ENCODE assay signal across 9 cellular contexts in the genomic region with DNA sequence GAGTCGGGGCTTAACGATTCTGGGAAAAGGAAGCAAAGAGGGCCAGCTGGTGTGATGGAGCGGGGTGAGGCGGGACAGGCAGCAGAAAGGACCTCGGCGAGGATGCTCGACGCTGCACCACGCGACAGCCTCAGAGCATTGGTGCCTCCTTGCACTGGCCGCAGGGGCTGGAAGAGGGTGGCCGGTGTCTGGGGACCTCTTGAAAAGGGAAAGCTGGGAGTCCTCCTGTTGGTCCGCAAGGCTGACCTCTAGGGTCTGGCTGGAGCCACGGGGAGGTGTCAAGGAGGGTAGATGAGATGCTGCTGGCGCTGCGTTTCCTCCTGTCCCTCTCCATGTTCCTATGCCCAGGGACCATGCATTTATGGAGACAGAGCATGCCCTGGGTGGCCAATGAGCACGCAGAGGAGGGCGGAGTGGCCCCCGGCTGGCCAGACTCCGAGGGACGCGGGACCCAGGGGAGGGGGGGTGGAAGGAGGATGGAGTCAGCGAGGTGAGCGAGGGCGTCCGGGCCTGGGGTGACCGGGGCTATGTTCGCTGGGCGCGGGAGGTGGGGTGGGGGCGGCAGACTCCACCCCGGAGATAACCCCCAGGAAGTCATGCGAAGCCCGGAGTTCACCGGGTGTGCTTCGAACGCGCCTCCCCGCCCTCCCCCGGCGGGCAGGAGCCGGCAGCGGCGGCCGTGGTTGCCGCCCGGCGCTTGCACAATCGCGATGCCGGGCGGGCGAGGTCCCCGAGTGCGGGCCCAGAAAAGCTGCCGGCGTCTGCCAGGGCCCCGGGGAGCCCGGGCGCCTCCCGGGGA. TPM values are rescaled to one million over a fixed set of nuclear protein-coding genes. Genes with fewer than 3 reads are reported as not detected.
DNase-seq lines count a peak whose midpoint lies in the region; ATAC-seq and TF ChIP-seq lines count a peak whose summit lies in the region.
"Had no signal": no experiment of that assay in that cellular context is flagged by ENCODE, and none has a peak within 500 bp of the region (broad histone marks: within the 10 kb centered on the region; RNA-seq: fewer than 3 reads in every experiment).

A gene (minus strand): TSS at position 334 of the 799 bp plus-strand sequence. CDS start 407 bp downstream, outside the sequence.

- H3K27ac ChIP-seq in iPS-20b (ENCODE audit: low read length) (no peak within 1 kb of the TSS), upper lobe of right lung (no peak within 1 kb of the TSS)

- ATAC-seq in WTC11 (peak; percentile 43), upper lobe of right lung (peak; percentile 70), HG03342 (IDR thresholded peaks at IDR 0.05; ENCODE audit: unreplicated experiment) (no peak)

- H3K9me3 ChIP-seq in iPS-20b (ENCODE audit: insufficient read depth, low read depth, low read length) (no peaks in the 10 kb centered on the region), upper lobe of right lung (no peaks in the 10 kb centered on the region)

- DNase-seq in activated naive CD4-positive, alpha-beta T cell treated with anti-CD3 and anti-CD28 coated beads for 36 hours: no peak
- DNase-seq in activated naive CD4-positive, alpha-beta T cell (lab: John Stamatoyannopoulos, UW): no peak
- DNase-seq in WTC11 (ENCODE audit: low spot score) (peak; percentile 45), upper lobe of right lung (peak; percentile 70), hepatic stellate cell (ENCODE audit: low spot score) (no peak), NCI-H1417 treated with DMSO at 0.1 percent for 48 hours (lab: John Stamatoyannopoulos, UW) (no peak)

- H3K4me3 ChIP-seq in iPS-20b (ENCODE audit: low read length) (peak within 1 kb of the TSS; percentile 60), upper lobe of right lung (no peak within 1 kb of the TSS)

- H3K36me3 ChIP-seq in iPS-20b (ENCODE audit: insufficient read depth, low read depth, low read length) (no peaks in the 10 kb centered on the region), upper lobe of right lung (no peaks in the 10 kb centered on the region)

- H3K9ac ChIP-seq in iPS-20b (ENCODE audit: low read depth, low read length): no peak within 1 kb of the TSS

- CTCF ChIA-PET in activated naive CD4-positive, alpha-beta T cell treated with anti-CD3 and anti-CD28 coated beads for 36 hours (lab: Charles Lee): no interaction called here
- CTCF ChIA-PET in WTC11 (lab: Charles Lee): interaction anchor here (1.0 to 1.7 kb wide), 4 partner anchors 26 to 234 kb away, joined by 3 to 6 read pairs (median 4); no protein-coding TSS in a partner anchor

- H3K27ac Mint-ChIP-seq in activated naive CD4-positive, alpha-beta T cell treated with anti-CD3 and anti-CD28 coated beads for 36 hours: no peak within 1 kb of the TSS
- H3K27ac Mint-ChIP-seq in WTC11: no peak within 1 kb of the TSS

- peaks cover 81% of the 10 kb centered on the region for H3K27me3 ChIP-seq in iPS-20b (ENCODE audit: insufficient read depth, low read length)
- H3K27me3 ChIP-seq in upper lobe of right lung: peaks cover 85% of the 10 kb centered on the region

- H3K4me3 Mint-ChIP-seq in activated naive CD4-positive, alpha-beta T cell treated with anti-CD3 and anti-CD28 coated beads for 36 hours: peak within 1 kb of the TSS; percentile 38
- H3K4me3 Mint-ChIP-seq in WTC11: peak within 1 kb of the TSS; percentile 73

- POLR2A ChIA-PET in WTC11 (lab: Charles Lee): no interaction called here

- H3K4me1 ChIP-seq in iPS-20b (ENCODE audit: insufficient read depth, low read length) (no peaks in the 10 kb centered on the region), upper lobe of right lung (peaks cover 20% of the 10 kb centered on the region)

- H3K36me3 Mint-ChIP-seq in activated naive CD4-positive, alpha-beta T cell treated with anti-CD3 and anti-CD28 coated beads for 36 hours (ENCODE audit: low read depth): no peaks in the 10 kb centered on the region
- H3K36me3 Mint-ChIP-seq in WTC11: no peaks in the 10 kb centered on the region

- intact Hi-C loops in activated naive CD4-positive, alpha-beta T cell treated with anti-CD3 and anti-CD28 coated beads for 36 hours (cut with micrococcal nuclease): no loop called here
- intact Hi-C loops in upper lobe of right lung (cut with DNase I): no loop called here

- H3K4me1 Mint-ChIP-seq in activated naive CD4-positive, alpha-beta T cell treated with anti-CD3 and anti-CD28 coated beads for 36 hours (ENCODE audit: low read depth): peaks cover 21% of the 10 kb centered on the region
- peaks cover 21% of the 10 kb centered on the region for H3K4me1 Mint-ChIP-seq in WTC11

- H3K9me3 Mint-ChIP-seq in activated naive CD4-positive, alpha-beta T cell treated with anti-CD3 and anti-CD28 coated beads for 36 hours: no peaks in the 10 kb centered on the region
- no peaks in the 10 kb centered on the region for H3K9me3 Mint-ChIP-seq in WTC11

- TF ChIP-seq CTCF in WTC11 (IDR thresholded peaks at IDR 0.05) (no peak), upper lobe of right lung (IDR thresholded peaks at IDR 0.05) (no peak)

- H3K27me3 Mint-ChIP-seq in activated naive CD4-positive, alpha-beta T cell treated with anti-CD3 and anti-CD28 coated beads for 36 hours (ENCODE audit: low read depth): peaks cover 74% of the 10 kb centered on the region
- peaks cover 80% of the 10 kb centered on the region for H3K27me3 Mint-ChIP-seq in WTC11 (ENCODE audit: low read depth)

TF ChIP-seq in WTC11, 78 proteins besides CTCF, POLR2A, EP300 and RAD21 (continues in another document):
- TF ChIP-seq NFE2L1 (CRISPR knock-in tag; IDR thresholded peaks at IDR 0.05) (peak; percentile 84; the same call in 1 of the 2 replicates), TEAD4 (CRISPR knock-in tag; IDR thresholded peaks at IDR 0.05) (0 out of 2 replicates have a peak, but pooled peaks have one; percentile 59), EMX1 (CRISPR knock-in tag; IDR thresholded peaks at IDR 0.05) (no peak), ZNF263 (CRISPR knock-in tag; IDR thresholded peaks at IDR 0.05; ENCODE audit: low read depth) (no peak), ESRRA (CRISPR knock-in tag; IDR thresholded peaks at IDR 0.05; ENCODE audit: borderline replicate concordance) (peak; percentile 24; the same call in 1 of the 2 replicates), KAT7 (CRISPR knock-in tag; IDR thresholded peaks at IDR 0.05; ENCODE audit: borderline replicate concordance) (no peak), GABPB1 (CRISPR knock-in tag; IDR thresholded peaks at IDR 0.05) (no peak), ATF1 (CRISPR knock-in tag; IDR thresholded peaks at IDR 0.05) (no peak), ELF4 (CRISPR knock-in tag; IDR thresholded peaks at IDR 0.05; ENCODE audit: low read depth) (no peak), FOXK1 (CRISPR knock-in tag; IDR thresholded peaks at IDR 0.05) (0 out of 2 replicates have a peak, but pooled peaks have one; percentile 28), TEAD1 (CRISPR knock-in tag; IDR thresholded peaks at IDR 0.05) (peak; percentile 73)
- TF ChIP-seq, protein P1, sequence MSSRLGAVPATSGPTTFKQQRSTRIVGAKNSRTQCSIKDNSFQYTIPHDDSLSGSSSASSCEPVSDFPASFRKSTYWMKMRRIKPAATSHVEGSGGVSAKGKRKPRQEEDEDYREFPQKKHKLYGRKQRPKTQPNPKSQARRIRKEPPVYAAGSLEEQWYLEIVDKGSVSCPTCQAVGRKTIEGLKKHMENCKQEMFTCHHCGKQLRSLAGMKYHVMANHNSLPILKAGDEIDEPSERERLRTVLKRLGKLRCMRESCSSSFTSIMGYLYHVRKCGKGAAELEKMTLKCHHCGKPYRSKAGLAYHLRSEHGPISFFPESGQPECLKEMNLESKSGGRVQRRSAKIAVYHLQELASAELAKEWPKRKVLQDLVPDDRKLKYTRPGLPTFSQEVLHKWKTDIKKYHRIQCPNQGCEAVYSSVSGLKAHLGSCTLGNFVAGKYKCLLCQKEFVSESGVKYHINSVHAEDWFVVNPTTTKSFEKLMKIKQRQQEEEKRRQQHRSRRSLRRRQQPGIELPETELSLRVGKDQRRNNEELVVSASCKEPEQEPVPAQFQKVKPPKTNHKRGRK (CRISPR knock-in tag; IDR thresholded peaks at IDR 0.05; ENCODE audit: borderline replicate concordance): 0 out of 2 replicates have a peak, but pooled peaks have one; percentile 26
- TF ChIP-seq, protein P2, sequence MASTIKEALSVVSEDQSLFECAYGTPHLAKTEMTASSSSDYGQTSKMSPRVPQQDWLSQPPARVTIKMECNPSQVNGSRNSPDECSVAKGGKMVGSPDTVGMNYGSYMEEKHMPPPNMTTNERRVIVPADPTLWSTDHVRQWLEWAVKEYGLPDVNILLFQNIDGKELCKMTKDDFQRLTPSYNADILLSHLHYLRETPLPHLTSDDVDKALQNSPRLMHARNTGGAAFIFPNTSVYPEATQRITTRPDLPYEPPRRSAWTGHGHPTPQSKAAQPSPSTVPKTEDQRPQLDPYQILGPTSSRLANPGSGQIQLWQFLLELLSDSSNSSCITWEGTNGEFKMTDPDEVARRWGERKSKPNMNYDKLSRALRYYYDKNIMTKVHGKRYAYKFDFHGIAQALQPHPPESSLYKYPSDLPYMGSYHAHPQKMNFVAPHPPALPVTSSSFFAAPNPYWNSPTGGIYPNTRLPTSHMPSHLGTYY (CRISPR knock-in tag; IDR thresholded peaks at IDR 0.05): no peak
- TF ChIP-seq, protein P3, sequence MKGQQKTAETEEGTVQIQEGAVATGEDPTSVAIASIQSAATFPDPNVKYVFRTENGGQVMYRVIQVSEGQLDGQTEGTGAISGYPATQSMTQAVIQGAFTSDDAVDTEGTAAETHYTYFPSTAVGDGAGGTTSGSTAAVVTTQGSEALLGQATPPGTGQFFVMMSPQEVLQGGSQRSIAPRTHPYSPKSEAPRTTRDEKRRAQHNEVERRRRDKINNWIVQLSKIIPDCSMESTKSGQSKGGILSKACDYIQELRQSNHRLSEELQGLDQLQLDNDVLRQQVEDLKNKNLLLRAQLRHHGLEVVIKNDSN (CRISPR knock-in tag; IDR thresholded peaks at IDR 0.05): peak; percentile 51; the same call in 1 of the 2 replicates

RNA-seq across cellular contexts. Expression of the gene that starts here (rescaled TPM):
- total RNA-seq in activated naive CD4-positive, alpha-beta T cell treated with anti-CD3 and anti-CD28 coated beads for 36 hours: not detected
- total RNA-seq in WTC11 (2021) (not detected in 3 replicates), upper lobe of right lung (0.17 TPM)
- total RNA-seq: T-helper 1 cell treated with Interleukin-12 subunit alpha and Interleukin-12 subunit beta and Interleukin-4 antibody, amounts not matched to agents 30 ng/mL and 1 ng/mL, for 36 hours had no signal

Comparison
In these comparisons a context has a peak if more than half of its experiments do, and no peak if none do; other contexts are left out.
1. Peak in DNase-seq and ATAC-seq in WTC11; RNA of the gene not detected or under 1 TPM.
2. Peak in DNase-seq and ATAC-seq in upper lobe of right lung; RNA of the gene not detected or under 1 TPM.